8 cellular contexts compared by ENCODE assay signal in genomic region chr6:32968093-32968769, GRCh38. TPM values are rescaled to one million over a fixed set of nuclear protein-coding genes. Genes with fewer than 3 reads are reported as not detected.
DNase-seq lines count a peak whose midpoint lies in the region; ATAC-seq and TF ChIP-seq lines count a peak whose summit lies in the region.

Gene BRD2, plus strand, starts transcription at chr6:32968594. Its CDS starts 4,305 bp downstream, at chr6:32972899.

- no peaks in the 10 kb centered on the region for H3K27me3 ChIP-seq in right lobe of liver

- H3K4me1 ChIP-seq in right lobe of liver: peaks cover 0 to 17% (median 8%) of the 10 kb centered on the region in 4 donors

- 0% methylated on average over 22 of the region's 55 CpGs for WGBS in right lobe of liver (ENCODE audit: insufficient coverage, low coverage, low lambda C conversion rate, missing lambda C conversion rate)

- no peaks in the 10 kb centered on the region for H3K9me3 Mint-ChIP-seq in activated CD4-positive, alpha-beta memory T cell treated with anti-CD3 and anti-CD28 coated beads for 36 hours

- peaks cover 33% of the 10 kb centered on the region for H3K4me1 Mint-ChIP-seq in activated CD4-positive, alpha-beta memory T cell treated with anti-CD3 and anti-CD28 coated beads for 36 hours (ENCODE audit: low read depth)

- POLR2A ChIA-PET in activated CD4-positive, alpha-beta memory T cell treated with anti-CD3 and anti-CD28 coated beads for 36 hours (lab: Charles Lee): interaction anchor here (0.7 to 10.4 kb wide), 15 partner anchors 9 to 612 kb away, joined by 3 to 133 read pairs (median 4); partner anchors contain the start of genes BAK1, HLA-DMA, HLA-DMB and PSMB8

- TF ChIP-seq CTCF in AG09319 (IDR thresholded peaks at IDR 0.05; ENCODE audit: low read depth, low read length) (no peak), right lobe of liver (IDR thresholded peaks at IDR 0.05) (no peak)

- H3K27me3 Mint-ChIP-seq in activated CD4-positive, alpha-beta memory T cell treated with anti-CD3 and anti-CD28 coated beads for 36 hours: no peaks in the 10 kb centered on the region

- TF ChIP-seq POLR2A in right lobe of liver (IDR thresholded peaks at IDR 0.05): peak; percentile 91

- ATAC-seq in GM19043 (IDR thresholded peaks at IDR 0.05; ENCODE audit: low read depth, unreplicated experiment) (peak; percentile 31), HG03521 (IDR thresholded peaks at IDR 0.05; ENCODE audit: unreplicated experiment) (peak; percentile 36), right lobe of liver (peak; percentile 49 to 61 (median 54))

- CTCF ChIA-PET in activated CD4-positive, alpha-beta memory T cell treated with anti-CD3 and anti-CD28 coated beads for 36 hours (lab: Charles Lee): interaction anchor here (0.7 to 16.8 kb wide), 17 partner anchors 9 to 773 kb away, joined by 3 to 267 read pairs (median 7); partner anchors contain the start of genes HLA-DMA, PSMB9, TAP1 and TAP2

- intact Hi-C loops in activated CD4-positive, alpha-beta memory T cell treated with anti-CD3 and anti-CD28 coated beads for 36 hours (cut with micrococcal nuclease): loop anchor here (1.0 to 10.0 kb wide), 5 partner anchors 27 to 1269 kb away; partner anchors contain the start of genes CUTA, HLA-DMB, HMGA1 and HSPA1B
- intact Hi-C loops in right lobe of liver (cut with DNase I): no loop called here

- H3K36me3 Mint-ChIP-seq in activated CD4-positive, alpha-beta memory T cell treated with anti-CD3 and anti-CD28 coated beads for 36 hours: peaks cover 42% of the 10 kb centered on the region

- H3K9me3 ChIP-seq in right lobe of liver: no peaks in the 10 kb centered on the region

- peaks cover 0 to 8% (median 4%) of the 10 kb centered on the region in 4 donors for H3K36me3 ChIP-seq in right lobe of liver

- DNase-seq in AG09319 (ENCODE audit: extremely low read depth, low read depth) (peak; percentile 93), NCI-H774 (lab: John Stamatoyannopoulos, UW) (peak; percentile 96), dermis microvascular lymphatic vessel endothelial cell (ENCODE audit: low read depth in 2 of 2) (peak; percentile 89 to 97), right lobe of liver (peak; percentile 98)
- peak; percentile 98 for DNase-seq in activated CD4-positive, alpha-beta memory T cell treated with anti-CD3 and anti-CD28 coated beads for 36 hours
- DNase-seq in stimulated activated CD4-positive, alpha-beta T cell treated with anti-CD3 and anti-CD28 coated beads, Interleukin-4, amount 100 ng/mL, for 24 hours: peak; percentile 97

- peak within 1 kb of the TSS; percentile 100 for H3K27ac ChIP-seq in right lobe of liver

- peak within 1 kb of the TSS; percentile 99 for H3K27ac Mint-ChIP-seq in activated CD4-positive, alpha-beta memory T cell treated with anti-CD3 and anti-CD28 coated beads for 36 hours

- H3K4me3 Mint-ChIP-seq in activated CD4-positive, alpha-beta memory T cell treated with anti-CD3 and anti-CD28 coated beads for 36 hours: peak within 1 kb of the TSS; percentile 98

- H3K4me3 ChIP-seq in right lobe of liver: peak within 1 kb of the TSS; percentile 71 to 85 (median 81)

RNA-seq across cellular contexts. Expression of gene BRD2, which starts in this region (rescaled TPM):
- 100 to 1,000 TPM; 168 to 190 TPM for total RNA-seq in activated CD4-positive, alpha-beta memory T cell treated with anti-CD3 and anti-CD28 coated beads for 36 hours
- total RNA-seq in dermis microvascular lymphatic vessel endothelial cell (39.4 and 51.0 TPM in 2 replicates), right lobe of liver (100 to 1,000 TPM in 1 of 6 experiments, 10 to 100 TPM in 5; 66.3 to 111 (median 73.7) TPM)

Comparison
In these comparisons a context has a peak if more than half of its experiments do, and no peak if none do; other contexts are left out.
1. Peak in every context shown above with its lines: DNase-seq, ATAC-seq, H3K4me3 ChIP-seq and H3K27ac ChIP-seq.